In the genomic region with DNA sequence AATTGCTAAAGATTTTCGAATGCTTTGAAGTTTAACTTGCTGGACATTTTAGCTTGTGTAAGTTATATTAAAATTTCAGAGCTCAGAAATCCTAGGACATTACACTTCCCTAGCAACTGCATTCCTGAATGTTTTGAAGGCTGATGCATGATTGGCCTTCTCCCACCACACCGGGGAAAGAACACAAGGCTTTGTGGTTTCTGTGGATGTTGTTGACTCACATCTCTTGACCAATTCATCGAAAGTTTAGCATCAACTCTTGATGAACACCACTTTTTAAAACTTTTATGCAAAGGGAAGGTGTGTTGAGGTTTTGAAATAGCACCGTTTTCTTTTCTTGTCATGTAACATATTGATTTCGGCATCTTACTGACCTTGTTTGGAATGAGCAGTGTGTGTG, we compare ENCODE assay signal across 23 cellular contexts.
DNase-seq lines count a peak whose midpoint lies in the region; ATAC-seq, FAIRE-seq and TF ChIP-seq lines count a peak whose summit lies in the region.
"Had no signal": no experiment of that assay in that cellular context is flagged by ENCODE, and none has a peak within 500 bp of the region (broad histone marks: within the 10 kb centered on the region; RNA-seq: fewer than 3 reads in every experiment).

No MANE protein-coding gene starts in this region.

- dilution Hi-C loops in IMR-90 (cut with HindIII; ENCODE audit: low sequenced_read_pairs, unreplicated experiment), result no loop called here

- TF ChIP-seq RAD21 in IMR-90 (IDR thresholded peaks at IDR 0.05; ENCODE audit: low read length), result no peak

- no peak overlapping the region for H3K4me2 ChIP-seq in IMR-90 (ENCODE audit: low read depth, low read length)
- H3K4me2 ChIP-seq: hepatocyte had no signal

- in situ Hi-C loops in IMR-90 (cut with MboI; ENCODE audit: low sequenced_read_pairs), result no loop called here

- FAIRE-seq in GM12892 (lab: Jason Lieb, UNC) (peak; percentile 57), urothelium cell line (lab: Jason Lieb, UNC) (no peak)
- FAIRE-seq: H1, small intestine had no signal

- H4K91ac ChIP-seq in IMR-90 (ENCODE audit: insufficient read depth, low read depth, low read length), result no peak overlapping the region

- H3K27me3 ChIP-seq in IMR-90 (ENCODE audit: control insufficient read depth, insufficient read depth, low read length) (no peaks in the 10 kb centered on the region), tibial nerve (no peaks in the 10 kb centered on the region)
- H3K27me3 ChIP-seq: hepatocyte, ovary, uterus had no signal

- H3K36me3 ChIP-seq in IMR-90 (ENCODE audit: control insufficient read depth, insufficient read depth, low read length), result no peaks in the 10 kb centered on the region
- no peaks in the 10 kb centered on the region for H3K36me3 ChIP-seq in tibial nerve
- H3K36me3 ChIP-seq: ovary, uterus had no signal

- no peak overlapping the region for H4K5ac ChIP-seq in IMR-90 (ENCODE audit: low read depth, low read length)

- no peak overlapping the region for H2AK9ac ChIP-seq in IMR-90 (replicated peaks; ENCODE audit: low read depth, low read length, poor library complexity)

- no peak overlapping the region for H2AFZ ChIP-seq in IMR-90 (replicated peaks; ENCODE audit: low read length, poor library complexity)
- H2AFZ ChIP-seq: hepatocyte had no signal

- no peak overlapping the region for H3K23ac ChIP-seq in IMR-90 (ENCODE audit: low read depth, low read length)

- no peak overlapping the region for H2AK5ac ChIP-seq in IMR-90 (ENCODE audit: low read depth, low read length)

- DNase-seq in GM12892 (ENCODE audit: insufficient read length) (no peak), IMR-90 (peak; percentile 13), dedifferentiated amniotic fluid mesenchymal stem cell (ENCODE audit: extremely low spot score) (peak; percentile 21), urothelium cell line (ENCODE audit: low spot score) (peak; percentile 52), tibial nerve (ENCODE audit: low spot score in 2 of 2) (no peak)
- no peak for DNase-seq in activated T-cell treated with anti-CD3 and anti-CD28 coated beads, Interleukin-2, amount 50 U/mL, for 48 hours
- DNase-seq: activated CD4-positive, alpha-beta T cell treated with anti-CD3 and anti-CD28 coated beads, Interleukin-2, amount 10 ng/mL, durations not matched to agents 7 days and 5 days; amniotic stem cell; CD4-positive, alpha-beta T cell; cortex of kidney; GF-D8; KBM-7; left colon; NCI-H1417 treated with DMSO at 0.1 percent for 48 hours; NCI-H2227 treated with DMSO at 0.1 percent for 48 hours; ovary; small intestine; stimulated activated naive CD8-positive, alpha-beta T cell treated with anti-CD3 and anti-CD28 coated beads, Interleukin-15, Interleukin-2, amounts not matched to agents 100 U/mL and 50 U/mL, for 24 hours; T1000; uterus had no signal

- H3K4me3 ChIP-seq in IMR-90 (ENCODE audit: insufficient read depth, low read depth, low read length) (no peak overlapping the region), tibial nerve (no peak overlapping the region)
- H3K4me3 ChIP-seq: hepatocyte, ovary, uterus had no signal

- intact Hi-C loops in IMR-90 (cut with micrococcal nuclease), result no loop called here

- no peak overlapping the region for H2BK5ac ChIP-seq in IMR-90 (ENCODE audit: low read depth, low read length, poor library complexity, severe bottlenecking)

- no CpG with 5 or more reads among the region's 5 CpGs for WGBS in IMR-90 (ENCODE audit: extremely low coverage in 2 of 2, insufficient read length in 1 of 2), 2 experiments
- 77 to 81% methylated on average over 5 of the region's 5 CpGs for WGBS in tibial nerve, 2 donors

- H3K4ac ChIP-seq in IMR-90 (ENCODE audit: low read depth, low read length), result no peak overlapping the region

- no peak overlapping the region for H3K18ac ChIP-seq in IMR-90 (ENCODE audit: low read depth, low read length)

- TF ChIP-seq EP300 in tibial nerve (IDR thresholded peaks at IDR 0.05), result no peak

- H3K14ac ChIP-seq in IMR-90 (replicated peaks; ENCODE audit: low read depth, low read length), result no peak overlapping the region

- no peak overlapping the region for H2BK120ac ChIP-seq in IMR-90 (ENCODE audit: low read depth, low read length)

- TF ChIP-seq CTCF in IMR-90 (conservative IDR thresholded peaks at IDR 0.05; ENCODE audit: low read depth, low read length) (no peak), tibial nerve (IDR thresholded peaks at IDR 0.05) (no peak)

- ATAC-seq in IMR-90 (ENCODE audit: low read depth) (no peak), GM19452 (IDR thresholded peaks at IDR 0.05; ENCODE audit: unreplicated experiment) (no peak)
- ATAC-seq: left colon; stimulated activated naive CD8-positive, alpha-beta T cell treated with anti-CD3 and anti-CD28 coated beads, Interleukin-15, Interleukin-2, amounts not matched to agents 100 U/mL and 50 U/mL, for 24 hours had no signal

- H4K8ac ChIP-seq in IMR-90 (ENCODE audit: low read depth in 2 of 2, low read length in 2 of 2), result no peak overlapping the region

- no peak overlapping the region for H3K27ac ChIP-seq in IMR-90 (ENCODE audit: insufficient read depth, low read length)
- no peak overlapping the region for H3K27ac ChIP-seq in tibial nerve
- H3K27ac ChIP-seq: hepatocyte, ovary, uterus had no signal

- BruUV-seq in IMR-90 (replicated peaks; lab: Mats Ljungman, UMichigan), result no TSS peak

- H3K9ac ChIP-seq in IMR-90 (ENCODE audit: low read depth, low read length), result no peak overlapping the region

- no peak overlapping the region for H3K56ac ChIP-seq in IMR-90 (ENCODE audit: extremely low read depth, insufficient read depth, low read length)

- TF ChIP-seq POLR2A in GM12892 (IDR thresholded peaks at IDR 0.05; ENCODE audit: low read depth, low read length), result no peak
- TF ChIP-seq POLR2A in IMR-90 (IDR thresholded peaks at IDR 0.05; ENCODE audit: low read depth, low read length), result no peak
- TF ChIP-seq POLR2A in tibial nerve (IDR thresholded peaks at IDR 0.05), result no peak

- H3K9me3 ChIP-seq in IMR-90 (ENCODE audit: control insufficient read depth, insufficient read depth, low read length) (no peaks in the 10 kb centered on the region), tibial nerve (no peaks in the 10 kb centered on the region)
- H3K9me3 ChIP-seq: ovary, uterus had no signal

- CTCF ChIA-PET in IMR-90 (lab: Yijun Ruan, JAX), result interaction anchor here (0.7 kb wide), 1 partner anchor 75 kb away, joined by 4 read pairs; no protein-coding TSS in a partner anchor

- H2BK15ac ChIP-seq in IMR-90 (ENCODE audit: low read depth, low read length), result no peak overlapping the region

- no peaks in the 10 kb centered on the region for H3K79me1 ChIP-seq in IMR-90 (ENCODE audit: low read depth in 1 of 2, low read length in 2 of 2)

- H2BK20ac ChIP-seq in IMR-90 (ENCODE audit: low read depth, low read length), result no peak overlapping the region

- no peaks in the 10 kb centered on the region for H4K20me1 ChIP-seq in IMR-90 (ENCODE audit: insufficient read depth, low read length)

- POLR2A ChIA-PET in IMR-90 (lab: Charles Lee; ENCODE audit: unreplicated experiment), result no interaction called here

- no peaks in the 10 kb centered on the region for H3K9me1 ChIP-seq in IMR-90 (ENCODE audit: insufficient read depth, low read length)

- H3K4me1 ChIP-seq in IMR-90 (ENCODE audit: control insufficient read depth, insufficient read depth, low read length), result no peaks in the 10 kb centered on the region
- H3K4me1 ChIP-seq in tibial nerve, result no peaks in the 10 kb centered on the region
- H3K4me1 ChIP-seq: uterus had no signal

TF ChIP-seq in IMR-90, 13 proteins besides CTCF, POLR2A, EP300 and RAD21:
- TF ChIP-seq CEBPB (IDR thresholded peaks at IDR 0.05; ENCODE audit: low read depth, low read length) (no peak), BHLHE40 (IDR thresholded peaks at IDR 0.05; ENCODE audit: low read depth, low read length) (no peak), RFX5 (IDR thresholded peaks at IDR 0.05; ENCODE audit: low read depth, low read length) (no peak), MAFK (IDR thresholded peaks at IDR 0.05; ENCODE audit: low read depth, low read length) (no peak), MAZ (IDR thresholded peaks at IDR 0.05; ENCODE audit: borderline replicate concordance, low read depth, low read length) (no peak)
- TF ChIP-seq, protein P1, sequence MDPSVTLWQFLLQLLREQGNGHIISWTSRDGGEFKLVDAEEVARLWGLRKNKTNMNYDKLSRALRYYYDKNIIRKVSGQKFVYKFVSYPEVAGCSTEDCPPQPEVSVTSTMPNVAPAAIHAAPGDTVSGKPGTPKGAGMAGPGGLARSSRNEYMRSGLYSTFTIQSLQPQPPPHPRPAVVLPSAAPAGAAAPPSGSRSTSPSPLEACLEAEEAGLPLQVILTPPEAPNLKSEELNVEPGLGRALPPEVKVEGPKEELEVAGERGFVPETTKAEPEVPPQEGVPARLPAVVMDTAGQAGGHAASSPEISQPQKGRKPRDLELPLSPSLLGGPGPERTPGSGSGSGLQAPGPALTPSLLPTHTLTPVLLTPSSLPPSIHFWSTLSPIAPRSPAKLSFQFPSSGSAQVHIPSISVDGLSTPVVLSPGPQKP (IDR thresholded peaks at IDR 0.05; ENCODE audit: borderline replicate concordance, low read depth, low read length), result no peak

Comparison
In these comparisons a context has a peak if more than half of its experiments do, and no peak if none do; other contexts are left out.
1. DNase-seq: peak in IMR-90 (single experiment), dedifferentiated amniotic fluid mesenchymal stem cell (single experiment) and urothelium cell line (single experiment); none in GM12892 (single experiment), activated T-cell treated with anti-CD3 and anti-CD28 coated beads, Interleukin-2, amount 50 U/mL, for 48 hours (0 of 2) and tibial nerve (0 of 2).